ENCODE assay signal across 34 cellular contexts in the genomic region with DNA sequence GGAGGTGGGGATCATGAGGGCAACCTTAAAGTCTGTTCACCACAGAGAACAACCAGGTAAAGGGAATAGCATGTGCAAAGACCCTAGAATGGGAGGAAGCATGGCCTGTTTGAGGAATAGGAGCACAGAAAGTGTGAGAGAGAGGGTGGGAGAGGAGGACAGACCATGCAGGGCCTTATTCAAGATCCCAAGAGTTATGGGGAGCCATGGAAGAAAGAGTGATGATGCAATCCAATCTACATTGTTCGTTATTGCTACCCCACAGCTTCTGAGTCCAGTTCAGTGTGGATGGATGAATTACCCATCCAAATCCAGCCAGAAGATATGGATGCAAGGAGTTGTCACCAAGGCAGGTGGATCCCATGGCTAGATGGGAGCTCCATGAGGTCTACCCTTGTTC. TPM values are rescaled to one million over a fixed set of nuclear protein-coding genes. Genes with fewer than 3 reads are reported as not detected.
"Had no signal": no experiment of that assay in that cellular context is flagged by ENCODE, and none has a peak within 500 bp of the region (broad histone marks: within the 10 kb centered on the region; RNA-seq: fewer than 3 reads in every experiment).

No MANE protein-coding gene starts in this region.

- DNase-seq: dermis blood vessel endothelial cell; dorsolateral prefrontal cortex; effector CD4-positive, alpha-beta T cell; effector memory CD8-positive, alpha-beta T cell; endodermal cell; erythroblast; esophagus squamous epithelium; foreskin fibroblast; foreskin melanocyte; gastrocnemius medialis; glutamatergic neuron; head of caudate nucleus; heart right ventricle; hippocampal formation; left cardiac atrium; left lung; left ventricle myocardium superior; lower lobe of right lung; mesenchymal stem cell; mucosa of descending colon; naive B cell; naive thymus-derived CD8-positive, alpha-beta T cell had no signal

- H3K9me3 ChIP-seq: esophagus squamous epithelium, gastrocnemius medialis, heart right ventricle, left lung, lower lobe of right lung, mucosa of descending colon had no signal

- ATAC-seq: effector memory CD8-positive, alpha-beta T cell; esophagus mucosa; gastrocnemius medialis; heart right ventricle; left cardiac atrium; left lung; left ventricle myocardium superior; lower lobe of right lung; mucosa of descending colon; naive thymus-derived CD8-positive, alpha-beta T cell had no signal

- H3K36me3 ChIP-seq: esophagus squamous epithelium, gastrocnemius medialis, heart right ventricle, left lung, lower lobe of right lung had no signal

- FAIRE-seq: endometrium, islet of Langerhans, keratinocyte had no signal

- H3K27me3 ChIP-seq: dorsolateral prefrontal cortex, esophagus squamous epithelium, gastrocnemius medialis, heart right ventricle, left lung had no signal

- H3K27ac ChIP-seq: coronary artery, dorsolateral prefrontal cortex, epithelial cell of prostate, esophagus squamous epithelium, gastrocnemius medialis, heart right ventricle, left lung, lower lobe of right lung had no signal

- H3K4me3 ChIP-seq: coronary artery, dorsolateral prefrontal cortex, esophagus squamous epithelium, gastrocnemius medialis, heart right ventricle, left lung, lower lobe of right lung, mucosa of descending colon had no signal

- H3K4me1 ChIP-seq: left lung, lower lobe of right lung had no signal

RNA-seq across cellular contexts. Expression of gene NODAL, which starts 45.3 kb away (rescaled TPM):
- total RNA-seq: dermis blood vessel endothelial cell; esophagus squamous epithelium; gastrocnemius medialis; glomerular endothelial cell; left cardiac atrium; left lung; left ventricle myocardium superior; lower leg skin; lower lobe of right lung; lung microvascular endothelial cell; mesenteric fat pad; mesothelial cell of epicardium; mucosa of descending colon; myocyte; naive thymus-derived CD8-positive, alpha-beta T cell had no signal
- polyA plus RNA-seq: naive thymus-derived CD8-positive, alpha-beta T cell had no signal
